In genomic region chr7:7548407-7548806, GRCh38 we compare ENCODE assay signal across 11 cellular contexts. TPM values are rescaled to one million over a fixed set of nuclear protein-coding genes. Genes with fewer than 3 reads are reported as not detected.
"Had no signal": no experiment of that assay in that cellular context is flagged by ENCODE, and none has a peak within 500 bp of the region (broad histone marks: within the 10 kb centered on the region; RNA-seq: fewer than 3 reads in every experiment).

No MANE protein-coding gene starts in this region.

- H2AFZ ChIP-seq: GM23248 had no signal

- DNase-seq: GM23248, GOT3, H7, HFFc6, IMR-90 had no signal

- H3K36me3 ChIP-seq: HAP-1 had no signal

- H3K9me3 ChIP-seq: HAP-1 had no signal

- H3K4me3 Mint-ChIP-seq: HFFc6 had no signal

- FAIRE-seq: K562 had no signal

- H3K9me3 Mint-ChIP-seq: HFFc6 had no signal

- H3K9ac ChIP-seq: GM23248 had no signal

- H3K4me1 ChIP-seq: HAP-1 had no signal

- H3K27ac Mint-ChIP-seq: HFFc6 had no signal

- H3K4me3 ChIP-seq: GM23248, HAP-1, K562 had no signal

- H3K27ac ChIP-seq: GM23248, HL-60 had no signal

- ATAC-seq: HCT116, K562 had no signal

RNA-seq across cellular contexts. Expression of gene COL28A1, which starts 12.7 kb away (rescaled TPM):
- total RNA-seq: GM23248, H4, HT1080 had no signal
- polyA plus RNA-seq: GM23248 had no signal
